32 cellular contexts compared by ENCODE assay signal in genomic region chr22:48654492-48654891, GRCh38.
"Had no signal": no experiment of that assay in that cellular context is flagged by ENCODE, and none has a peak within 500 bp of the region (broad histone marks: within the 10 kb centered on the region; RNA-seq: fewer than 3 reads in every experiment).

No MANE protein-coding gene starts in this region.

- H3K36me3 Mint-ChIP-seq: activated CD4-positive, alpha-beta memory T cell treated with anti-CD3 and anti-CD28 coated beads for 36 hours; activated naive CD8-positive, alpha-beta T cell treated with anti-CD3 and anti-CD28 coated beads for 36 hours; naive thymus-derived CD8-positive, alpha-beta T cell had no signal

- H3K36me3 ChIP-seq: adrenal gland, cardiac muscle cell, heart right ventricle, lower lobe of right lung, right atrium auricular region, tibial artery had no signal

- H3K4me3 ChIP-seq: adrenal gland, cardiac muscle cell, coronary artery, dorsolateral prefrontal cortex, heart right ventricle, lower lobe of right lung, right atrium auricular region, tibial artery had no signal

- H3K27ac ChIP-seq: adrenal gland, cardiac muscle cell, foreskin keratinocyte, lower lobe of right lung, right atrium auricular region, tibial artery had no signal

- DNase-seq: activated CD4-positive, alpha-beta memory T cell treated with anti-CD3 and anti-CD28 coated beads for 36 hours; activated CD4-positive, alpha-beta T cell treated with anti-CD3 and anti-CD28 coated beads, Interleukin-2, amount 10 ng/mL, durations not matched to agents 24 days and 14 days; activated CD4-positive, CD25-positive, alpha-beta regulatory T cell treated with anti-CD3 and anti-CD28 coated beads, Interleukin-2, amount 50 U/mL, for 72 hours; activated CD8-positive, alpha-beta memory T cell treated with anti-CD3 and anti-CD28 coated beads, Interleukin-2, amount 50 U/mL, for 4 hours; activated effector memory CD4-positive, alpha-beta T cell treated with anti-CD3 and anti-CD28 coated beads, Interleukin-2, amount 50 U/mL, for 16 hours; activated naive CD4-positive, alpha-beta T cell treated with anti-CD3 and anti-CD28 coated beads for 36 hours; activated naive CD8-positive, alpha-beta T cell treated with anti-CD3 and anti-CD28 coated beads for 36 hours; activated T-cell treated with anti-CD3 and anti-CD28 coated beads, Interleukin-2, amount 50 U/mL, for 1 hour; adrenal gland; aorta; cerebellar nuclear complex; dorsolateral prefrontal cortex; effector memory CD4-positive, alpha-beta T cell; foreskin keratinocyte; heart right ventricle; kidney glomerular epithelial cell; lower lobe of right lung; mesenchymal stem cell; naive thymus-derived CD8-positive, alpha-beta T cell; occipital lobe; stimulated activated CD4-positive, alpha-beta T cell treated with anti-CD3 and anti-CD28 coated beads, Interleukin-15, amount 100 ng/mL, for 24 hours; stimulated activated CD4-positive, alpha-beta T cell treated with anti-CD3 and anti-CD28 coated beads, Interleukin-2, amount 100 ng/mL, for 24 hours; stimulated activated naive CD8-positive, alpha-beta T cell treated with anti-CD3 and anti-CD28 coated beads, Interleukin-15, Interleukin-2, amounts not matched to agents 100 U/mL and 50 U/mL, for 24 hours; T-helper 2 cell; tibial artery had no signal

- H3K9me3 Mint-ChIP-seq: activated CD4-positive, alpha-beta T cell treated with anti-CD3 and anti-CD28 coated beads, Interleukin-2, amount 10 ng/mL, durations not matched to agents 24 days and 14 days; activated naive CD4-positive, alpha-beta T cell treated with anti-CD3 and anti-CD28 coated beads for 36 hours; activated naive CD8-positive, alpha-beta T cell treated with anti-CD3 and anti-CD28 coated beads for 36 hours; activated T-helper 1 cell treated with anti-CD3 and anti-CD28 coated beads, Interleukin-12 subunit alpha, Interleukin-12 subunit beta, Interleukin-2, Interleukin-4 antibody, amounts not matched to agents 30 ng/mL and 10 ng/mL and 1 ng/mL, durations not matched to agents 14 hours and 24 hours and 36 hours; neural crest cell had no signal

- H3K9me3 ChIP-seq: adrenal gland, lower lobe of right lung, right atrium auricular region, tibial artery had no signal

- H3K27me3 Mint-ChIP-seq: activated CD4-positive, alpha-beta memory T cell treated with anti-CD3 and anti-CD28 coated beads for 36 hours; activated CD4-positive, alpha-beta T cell treated with anti-CD3 and anti-CD28 coated beads, Interleukin-2, amount 10 ng/mL, durations not matched to agents 24 days and 14 days; activated naive CD8-positive, alpha-beta T cell treated with anti-CD3 and anti-CD28 coated beads for 36 hours; brain had no signal

- H3K4me1 ChIP-seq: adrenal gland, foreskin keratinocyte, heart right ventricle, lower lobe of right lung, right atrium auricular region had no signal

- H3K27ac Mint-ChIP-seq: activated CD4-positive, alpha-beta memory T cell treated with anti-CD3 and anti-CD28 coated beads for 36 hours; activated CD4-positive, alpha-beta T cell treated with anti-CD3 and anti-CD28 coated beads, Interleukin-2, amount 10 ng/mL, durations not matched to agents 24 days and 14 days; activated naive CD4-positive, alpha-beta T cell treated with anti-CD3 and anti-CD28 coated beads for 36 hours; activated naive CD8-positive, alpha-beta T cell treated with anti-CD3 and anti-CD28 coated beads for 36 hours; activated T-helper 1 cell treated with anti-CD3 and anti-CD28 coated beads, Interleukin-12 subunit alpha, Interleukin-12 subunit beta, Interleukin-2, Interleukin-4 antibody, amounts not matched to agents 30 ng/mL and 10 ng/mL and 1 ng/mL, durations not matched to agents 14 hours and 24 hours and 36 hours; naive thymus-derived CD8-positive, alpha-beta T cell had no signal

- H3K4me3 Mint-ChIP-seq: activated CD4-positive, alpha-beta memory T cell treated with anti-CD3 and anti-CD28 coated beads for 36 hours; activated CD4-positive, alpha-beta T cell treated with anti-CD3 and anti-CD28 coated beads, Interleukin-2, amount 10 ng/mL, durations not matched to agents 24 days and 14 days; activated naive CD4-positive, alpha-beta T cell treated with anti-CD3 and anti-CD28 coated beads for 36 hours; activated naive CD8-positive, alpha-beta T cell treated with anti-CD3 and anti-CD28 coated beads for 36 hours; activated T-helper 1 cell treated with anti-CD3 and anti-CD28 coated beads, Interleukin-12 subunit alpha, Interleukin-12 subunit beta, Interleukin-2, Interleukin-4 antibody, amounts not matched to agents 30 ng/mL and 10 ng/mL and 1 ng/mL, durations not matched to agents 14 hours and 24 hours and 36 hours; brain; naive thymus-derived CD8-positive, alpha-beta T cell; neural crest cell had no signal

- H3K27me3 ChIP-seq: adrenal gland, cardiac muscle cell, dorsolateral prefrontal cortex, foreskin keratinocyte, right atrium auricular region, tibial artery had no signal

- ATAC-seq: foreskin keratinocyte; left lobe of liver; naive thymus-derived CD8-positive, alpha-beta T cell; stimulated activated naive CD8-positive, alpha-beta T cell treated with anti-CD3 and anti-CD28 coated beads, Interleukin-15, Interleukin-2, amounts not matched to agents 100 U/mL and 50 U/mL, for 24 hours had no signal

- H3K4me1 Mint-ChIP-seq: activated CD4-positive, alpha-beta T cell treated with anti-CD3 and anti-CD28 coated beads, Interleukin-2, amount 10 ng/mL, durations not matched to agents 24 days and 14 days; activated naive CD8-positive, alpha-beta T cell treated with anti-CD3 and anti-CD28 coated beads for 36 hours; naive thymus-derived CD8-positive, alpha-beta T cell had no signal
